ENCODE assay signal across 25 cellular contexts in genomic region chr10:129328531-129328930, GRCh38.
DNase-seq lines count a peak whose midpoint lies in the region; ATAC-seq and TF ChIP-seq lines count a peak whose summit lies in the region.
"Had no signal": no experiment of that assay in that cellular context is flagged by ENCODE, and none has a peak within 500 bp of the region (broad histone marks: within the 10 kb centered on the region; RNA-seq: fewer than 3 reads in every experiment).

No MANE protein-coding gene starts in this region.

- no peak for ATAC-seq in GM19455 (IDR thresholded peaks at IDR 0.05; ENCODE audit: unreplicated experiment)
- ATAC-seq: left colon; pancreas; stimulated activated naive CD8-positive, alpha-beta T cell treated with anti-CD3 and anti-CD28 coated beads, Interleukin-15, Interleukin-2, amounts not matched to agents 100 U/mL and 50 U/mL, for 24 hours had no signal

- H3K27me3 ChIP-seq in brain microvascular endothelial cell (replicated peaks) (no peaks in the 10 kb centered on the region), trophoblast cell (ENCODE audit: insufficient read depth, low read length) (no peaks in the 10 kb centered on the region)
- H3K27me3 ChIP-seq: hepatocyte had no signal

- no peaks in the 10 kb centered on the region for H3K9me3 ChIP-seq in trophoblast cell (ENCODE audit: insufficient read depth, low read depth, low read length)
- H3K9me3 ChIP-seq: pancreas had no signal

- no peak overlapping the region for H4K91ac ChIP-seq in trophoblast cell (ENCODE audit: low read depth, low read length)

- no peak for TF ChIP-seq CTCF in brain microvascular endothelial cell (IDR thresholded peaks at IDR 0.05; ENCODE audit: low read depth, low read length, missing control alignments)
- no peak for TF ChIP-seq CTCF in fibroblast of mammary gland (conservative IDR thresholded peaks at IDR 0.05; ENCODE audit: control insufficient read depth, insufficient read depth, low read depth, low read length)

- H4K12ac ChIP-seq in trophoblast cell (ENCODE audit: low read depth, low read length), result no peak overlapping the region

- H2AK5ac ChIP-seq in trophoblast cell (ENCODE audit: low read length), result no peak overlapping the region

- no peak overlapping the region for H2BK5ac ChIP-seq in trophoblast cell (ENCODE audit: low read depth, low read length, poor library complexity)

- no peak overlapping the region for H3K4ac ChIP-seq in trophoblast cell (ENCODE audit: low read depth, low read length)

- no peak overlapping the region for H4K8ac ChIP-seq in trophoblast cell (ENCODE audit: low read depth, low read length)

- no peak overlapping the region for H3K14ac ChIP-seq in trophoblast cell (ENCODE audit: low read length)

- no peaks in the 10 kb centered on the region for H3K79me1 ChIP-seq in trophoblast cell (ENCODE audit: low read length)

- H3K18ac ChIP-seq in trophoblast cell (ENCODE audit: low read length), result no peak overlapping the region

- H2AFZ ChIP-seq in trophoblast cell (ENCODE audit: insufficient read depth, low read length, poor library complexity), result no peak overlapping the region
- H2AFZ ChIP-seq: hepatocyte had no signal

- no peaks in the 10 kb centered on the region for H3K36me3 ChIP-seq in brain microvascular endothelial cell (replicated peaks)
- H3K36me3 ChIP-seq in trophoblast cell (ENCODE audit: control insufficient read depth in 1 of 2, insufficient read depth in 2 of 2, low read length in 2 of 2), result no peaks in the 10 kb centered on the region
- H3K36me3 ChIP-seq: pancreas had no signal

- in situ Hi-C loops in brain microvascular endothelial cell (cut with HindIII; ENCODE audit: low pct_ligation_motif_present, low sequenced_read_pairs), result no loop called here

- H3K4me3 ChIP-seq in brain microvascular endothelial cell (ENCODE audit: low read depth, low read length) (no peak overlapping the region), fibroblast of mammary gland (ENCODE audit: control insufficient read depth, low read depth, low read length) (no peak overlapping the region), trophoblast cell (ENCODE audit: low read depth, low read length) (no peak overlapping the region)
- H3K4me3 ChIP-seq: hepatocyte, pancreas, smooth muscle cell had no signal

- no peaks in the 10 kb centered on the region for H3K79me2 ChIP-seq in trophoblast cell (ENCODE audit: control insufficient read depth, insufficient read depth, low read length, poor library complexity)
- H3K79me2 ChIP-seq: hepatocyte had no signal

- H3K9ac ChIP-seq in trophoblast cell (ENCODE audit: low read length), result no peak overlapping the region
- H3K9ac ChIP-seq: KMS-11 had no signal

- no peak overlapping the region for H3K4me2 ChIP-seq in trophoblast cell (ENCODE audit: low read length)
- H3K4me2 ChIP-seq: hepatocyte, KMS-11, smooth muscle cell had no signal

- H3K27ac ChIP-seq in brain microvascular endothelial cell, result no peak overlapping the region
- no peak overlapping the region for H3K27ac ChIP-seq in trophoblast cell (ENCODE audit: low read depth, low read length)
- H3K27ac ChIP-seq: hepatocyte, KMS-11, pancreas had no signal

- peak; percentile 24 for DNase-seq in HS-5 (ENCODE audit: low read depth)
- peak; percentile 11 for DNase-seq in brain microvascular endothelial cell
- peak; percentile 55 for DNase-seq in fibroblast of mammary gland (ENCODE audit: low read depth)
- DNase-seq in trophoblast cell, result peak; percentile 8 to 60
- no peak for DNase-seq in NCI-H1930 (lab: John Stamatoyannopoulos, UW)
- DNase-seq in NCI-H1694 treated with DMSO at 0.1 percent for 48 hours (lab: John Stamatoyannopoulos, UW), result no peak
- DNase-seq: activated CD4-positive, alpha-beta T cell treated with anti-CD3 and anti-CD28 coated beads, Interleukin-2, amount 10 ng/mL, durations not matched to agents 24 days and 14 days; activated CD8-positive, alpha-beta memory T cell treated with anti-CD3 and anti-CD28 coated beads for 24 hours; activated T-cell treated with anti-CD3 and anti-CD28 coated beads for 4 hours; amniotic stem cell; CD4-positive, alpha-beta memory T cell; DMS153; foreskin melanocyte; H7; left colon; NCI-H2029 treated with DMSO at 0.1 percent for 48 hours; NCI-H345; NCI-H69; pancreas; SIG-M5; stimulated activated naive CD8-positive, alpha-beta T cell treated with anti-CD3 and anti-CD28 coated beads, Interleukin-15, Interleukin-2, amounts not matched to agents 100 U/mL and 50 U/mL, for 24 hours had no signal

- no peak overlapping the region for H3K23ac ChIP-seq in trophoblast cell (ENCODE audit: low read length)

- H2BK12ac ChIP-seq in trophoblast cell (ENCODE audit: low read length), result no peak overlapping the region

- WGBS in trophoblast cell (ENCODE audit: extremely low coverage, insufficient coverage, insufficient read length), result no CpG with 5 or more reads among the region's 2 CpGs

- H2BK120ac ChIP-seq in trophoblast cell (ENCODE audit: insufficient read depth, low read length, poor library complexity), result no peak overlapping the region

- H3K4me1 ChIP-seq in trophoblast cell (ENCODE audit: control insufficient read depth in 1 of 2, insufficient read depth in 2 of 2, low read length in 2 of 2), result no peaks in the 10 kb centered on the region
- H3K4me1 ChIP-seq: pancreas had no signal

Comparison
In these comparisons a context has a peak if more than half of its experiments do, and no peak if none do; other contexts are left out.
1. DNase-seq: peak in HS-5 (single experiment), brain microvascular endothelial cell (single experiment), fibroblast of mammary gland (single experiment) and trophoblast cell (2 of 2); none in NCI-H1930 (0 of 2) and NCI-H1694 treated with DMSO at 0.1 percent for 48 hours (single experiment).